1 cellular context compared by ENCODE assay signal in the genomic region with DNA sequence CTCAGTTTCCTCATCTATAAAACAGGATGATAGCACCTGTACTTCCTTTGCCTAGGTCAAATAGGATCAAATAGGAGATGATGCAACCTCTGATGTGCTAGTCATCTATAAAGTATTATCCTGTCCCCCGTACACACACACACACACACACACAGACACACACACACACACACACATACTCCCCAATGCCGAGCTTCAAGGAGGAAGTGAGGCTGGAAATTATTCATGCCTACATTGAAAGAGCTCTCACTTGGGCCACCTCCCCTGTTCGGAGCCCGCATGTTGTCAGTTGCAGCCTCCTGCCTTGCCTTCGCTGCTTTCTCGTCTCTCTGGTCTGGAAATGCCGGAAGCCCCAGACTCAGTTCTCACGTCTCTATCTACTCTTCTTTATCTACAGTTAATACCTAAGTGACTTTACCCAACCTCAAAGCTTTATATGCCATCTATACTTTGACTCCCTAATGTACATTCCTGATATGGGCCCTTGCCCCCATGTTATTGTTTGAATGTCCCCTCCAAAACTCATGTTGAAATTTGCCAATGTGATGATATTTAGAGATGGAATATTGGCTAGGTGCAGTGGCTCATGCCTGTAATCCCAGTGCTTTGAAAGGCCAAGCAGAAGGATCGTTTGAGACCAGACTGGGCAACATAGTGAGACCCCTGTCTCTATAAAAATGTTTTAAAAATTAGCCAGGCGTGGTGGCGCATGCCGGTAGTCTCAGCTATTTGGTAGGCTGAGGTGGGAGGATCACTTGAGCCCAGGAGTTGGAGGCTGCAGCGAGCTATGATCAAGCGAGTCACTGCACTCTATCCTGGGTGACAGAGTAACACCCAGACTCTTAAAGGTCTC.
A peak's percentile ranks its signal among the peaks of the same experiment; 100 is the strongest.
TF ChIP-seq lines count a peak whose summit lies in the region.

No MANE protein-coding gene starts in this region.

TF ChIP-seq in K562, 482 proteins besides CTCF, POLR2A, EP300 and RAD21 (continued from another document and continues in another):
- TF ChIP-seq, protein P1, sequence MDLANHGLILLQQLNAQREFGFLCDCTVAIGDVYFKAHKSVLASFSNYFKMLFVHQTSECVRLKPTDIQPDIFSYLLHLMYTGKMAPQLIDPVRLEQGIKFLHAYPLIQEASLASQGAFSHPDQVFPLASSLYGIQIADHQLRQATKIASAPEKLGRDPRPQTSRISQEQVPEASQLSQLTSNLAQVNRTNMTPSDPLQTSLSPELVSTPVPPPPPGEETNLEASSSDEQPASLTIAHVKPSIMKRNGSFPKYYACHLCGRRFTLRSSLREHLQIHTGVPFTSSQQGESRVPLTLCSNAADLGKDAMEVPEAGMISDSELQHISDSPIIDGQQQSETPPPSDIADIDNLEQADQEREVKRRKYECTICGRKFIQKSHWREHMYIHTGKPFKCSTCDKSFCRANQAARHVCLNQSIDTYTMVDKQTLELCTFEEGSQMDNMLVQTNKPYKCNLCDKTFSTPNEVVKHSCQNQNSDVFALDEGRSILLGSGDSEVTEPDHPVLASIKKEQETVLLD (IDR thresholded peaks at IDR 0.05), result peak; percentile 17; the same call in 1 of the 2 replicates
- TF ChIP-seq ARHGAP35 (IDR thresholded peaks at IDR 0.05; ENCODE audit: partially characterized antibody), result peak; percentile 34
- no peak; the same call in 1 of the 2 replicates for TF ChIP-seq MTA3 (IDR thresholded peaks at IDR 0.05; ENCODE audit: borderline replicate concordance)
- no peak for TF ChIP-seq ZNF143 (CRISPR knock-in tag; IDR thresholded peaks at IDR 0.05)
- no peak; the same call in 1 of the 2 replicates for TF ChIP-seq HDGF (IDR thresholded peaks at IDR 0.05)
- TF ChIP-seq PURB (CRISPR knock-in tag; IDR thresholded peaks at IDR 0.05; ENCODE audit: low read depth), result no peak
- TF ChIP-seq CSDE1 (IDR thresholded peaks at IDR 0.05), result no peak
- TF ChIP-seq CEBPG (CRISPR knock-in tag; IDR thresholded peaks at IDR 0.05), result peak; percentile 92
- peak; percentile 87 to 95 for TF ChIP-seq CEBPG (tag; conservative IDR thresholded peaks at IDR 0.05 in 1 of 2, IDR thresholded peaks at IDR 0.05 in 1 of 2)
- TF ChIP-seq ERF (CRISPR knock-in tag; IDR thresholded peaks at IDR 0.05), result no peak
- TF ChIP-seq, protein P2, sequence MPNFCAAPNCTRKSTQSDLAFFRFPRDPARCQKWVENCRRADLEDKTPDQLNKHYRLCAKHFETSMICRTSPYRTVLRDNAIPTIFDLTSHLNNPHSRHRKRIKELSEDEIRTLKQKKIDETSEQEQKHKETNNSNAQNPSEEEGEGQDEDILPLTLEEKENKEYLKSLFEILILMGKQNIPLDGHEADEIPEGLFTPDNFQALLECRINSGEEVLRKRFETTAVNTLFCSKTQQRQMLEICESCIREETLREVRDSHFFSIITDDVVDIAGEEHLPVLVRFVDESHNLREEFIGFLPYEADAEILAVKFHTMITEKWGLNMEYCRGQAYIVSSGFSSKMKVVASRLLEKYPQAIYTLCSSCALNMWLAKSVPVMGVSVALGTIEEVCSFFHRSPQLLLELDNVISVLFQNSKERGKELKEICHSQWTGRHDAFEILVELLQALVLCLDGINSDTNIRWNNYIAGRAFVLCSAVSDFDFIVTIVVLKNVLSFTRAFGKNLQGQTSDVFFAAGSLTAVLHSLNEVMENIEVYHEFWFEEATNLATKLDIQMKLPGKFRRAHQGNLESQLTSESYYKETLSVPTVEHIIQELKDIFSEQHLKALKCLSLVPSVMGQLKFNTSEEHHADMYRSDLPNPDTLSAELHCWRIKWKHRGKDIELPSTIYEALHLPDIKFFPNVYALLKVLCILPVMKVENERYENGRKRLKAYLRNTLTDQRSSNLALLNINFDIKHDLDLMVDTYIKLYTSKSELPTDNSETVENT (CRISPR knock-in tag; IDR thresholded peaks at IDR 0.05), result no peak
- peak; percentile 31; the same call in 1 of the 2 replicates for TF ChIP-seq NCOR1 (IDR thresholded peaks at IDR 0.05)
- TF ChIP-seq KDM4B (IDR thresholded peaks at IDR 0.05; ENCODE audit: borderline replicate concordance in 2 of 2, low read depth in 1 of 2), result no peak
- TF ChIP-seq, protein P3, sequence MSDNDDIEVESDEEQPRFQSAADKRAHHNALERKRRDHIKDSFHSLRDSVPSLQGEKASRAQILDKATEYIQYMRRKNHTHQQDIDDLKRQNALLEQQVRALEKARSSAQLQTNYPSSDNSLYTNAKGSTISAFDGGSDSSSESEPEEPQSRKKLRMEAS (CRISPR knock-in tag; IDR thresholded peaks at IDR 0.05), result no peak
- TF ChIP-seq JUNB (CRISPR knock-in tag; conservative IDR thresholded peaks at IDR 0.05), result no peak
- TF ChIP-seq, protein P4, sequence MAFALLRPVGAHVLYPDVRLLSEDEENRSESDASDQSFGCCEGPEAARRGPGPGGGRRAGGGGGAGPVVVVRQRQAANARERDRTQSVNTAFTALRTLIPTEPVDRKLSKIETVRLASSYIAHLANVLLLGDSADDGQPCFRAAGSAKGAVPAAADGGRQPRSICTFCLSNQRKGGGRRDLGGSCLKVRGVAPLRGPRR (CRISPR knock-in tag; IDR thresholded peaks at IDR 0.05), result no peak
- no peak for TF ChIP-seq ZNF133 (CRISPR knock-in tag; IDR thresholded peaks at IDR 0.05)
- no peak for TF ChIP-seq HLTF (IDR thresholded peaks at IDR 0.05)
- no peak for TF ChIP-seq SMARCB1 (IDR thresholded peaks at IDR 0.05; ENCODE audit: insufficient read length, low read depth)
- TF ChIP-seq NFXL1 (CRISPR knock-in tag; IDR thresholded peaks at IDR 0.05), result no peak
- no peak for TF ChIP-seq NRF1 (conservative IDR thresholded peaks at IDR 0.05 in 1 of 2, IDR thresholded peaks at IDR 0.05 in 1 of 2)
- TF ChIP-seq ETV6 (IDR thresholded peaks at IDR 0.05; ENCODE audit: borderline replicate concordance in 1 of 2, low read depth in 2 of 2, low read length in 1 of 2), result no peak
- no peak for TF ChIP-seq ETV6 (CRISPR knock-in tag; IDR thresholded peaks at IDR 0.05; ENCODE audit: borderline replicate concordance)
- no peak for TF ChIP-seq POLR2AphosphoS5 (IDR thresholded peaks at IDR 0.05; ENCODE audit: control insufficient read depth, insufficient read depth, low read depth, low read length)
- TF ChIP-seq ZNF707 (CRISPR knock-in tag; conservative IDR thresholded peaks at IDR 0.05), result no peak
- TF ChIP-seq FOXM1 (IDR thresholded peaks at IDR 0.05; ENCODE audit: low read depth), result no peak
- TF ChIP-seq FOXM1 (CRISPR knock-in tag; IDR thresholded peaks at IDR 0.05; ENCODE audit: low read depth), result no peak
- TF ChIP-seq, protein P5, sequence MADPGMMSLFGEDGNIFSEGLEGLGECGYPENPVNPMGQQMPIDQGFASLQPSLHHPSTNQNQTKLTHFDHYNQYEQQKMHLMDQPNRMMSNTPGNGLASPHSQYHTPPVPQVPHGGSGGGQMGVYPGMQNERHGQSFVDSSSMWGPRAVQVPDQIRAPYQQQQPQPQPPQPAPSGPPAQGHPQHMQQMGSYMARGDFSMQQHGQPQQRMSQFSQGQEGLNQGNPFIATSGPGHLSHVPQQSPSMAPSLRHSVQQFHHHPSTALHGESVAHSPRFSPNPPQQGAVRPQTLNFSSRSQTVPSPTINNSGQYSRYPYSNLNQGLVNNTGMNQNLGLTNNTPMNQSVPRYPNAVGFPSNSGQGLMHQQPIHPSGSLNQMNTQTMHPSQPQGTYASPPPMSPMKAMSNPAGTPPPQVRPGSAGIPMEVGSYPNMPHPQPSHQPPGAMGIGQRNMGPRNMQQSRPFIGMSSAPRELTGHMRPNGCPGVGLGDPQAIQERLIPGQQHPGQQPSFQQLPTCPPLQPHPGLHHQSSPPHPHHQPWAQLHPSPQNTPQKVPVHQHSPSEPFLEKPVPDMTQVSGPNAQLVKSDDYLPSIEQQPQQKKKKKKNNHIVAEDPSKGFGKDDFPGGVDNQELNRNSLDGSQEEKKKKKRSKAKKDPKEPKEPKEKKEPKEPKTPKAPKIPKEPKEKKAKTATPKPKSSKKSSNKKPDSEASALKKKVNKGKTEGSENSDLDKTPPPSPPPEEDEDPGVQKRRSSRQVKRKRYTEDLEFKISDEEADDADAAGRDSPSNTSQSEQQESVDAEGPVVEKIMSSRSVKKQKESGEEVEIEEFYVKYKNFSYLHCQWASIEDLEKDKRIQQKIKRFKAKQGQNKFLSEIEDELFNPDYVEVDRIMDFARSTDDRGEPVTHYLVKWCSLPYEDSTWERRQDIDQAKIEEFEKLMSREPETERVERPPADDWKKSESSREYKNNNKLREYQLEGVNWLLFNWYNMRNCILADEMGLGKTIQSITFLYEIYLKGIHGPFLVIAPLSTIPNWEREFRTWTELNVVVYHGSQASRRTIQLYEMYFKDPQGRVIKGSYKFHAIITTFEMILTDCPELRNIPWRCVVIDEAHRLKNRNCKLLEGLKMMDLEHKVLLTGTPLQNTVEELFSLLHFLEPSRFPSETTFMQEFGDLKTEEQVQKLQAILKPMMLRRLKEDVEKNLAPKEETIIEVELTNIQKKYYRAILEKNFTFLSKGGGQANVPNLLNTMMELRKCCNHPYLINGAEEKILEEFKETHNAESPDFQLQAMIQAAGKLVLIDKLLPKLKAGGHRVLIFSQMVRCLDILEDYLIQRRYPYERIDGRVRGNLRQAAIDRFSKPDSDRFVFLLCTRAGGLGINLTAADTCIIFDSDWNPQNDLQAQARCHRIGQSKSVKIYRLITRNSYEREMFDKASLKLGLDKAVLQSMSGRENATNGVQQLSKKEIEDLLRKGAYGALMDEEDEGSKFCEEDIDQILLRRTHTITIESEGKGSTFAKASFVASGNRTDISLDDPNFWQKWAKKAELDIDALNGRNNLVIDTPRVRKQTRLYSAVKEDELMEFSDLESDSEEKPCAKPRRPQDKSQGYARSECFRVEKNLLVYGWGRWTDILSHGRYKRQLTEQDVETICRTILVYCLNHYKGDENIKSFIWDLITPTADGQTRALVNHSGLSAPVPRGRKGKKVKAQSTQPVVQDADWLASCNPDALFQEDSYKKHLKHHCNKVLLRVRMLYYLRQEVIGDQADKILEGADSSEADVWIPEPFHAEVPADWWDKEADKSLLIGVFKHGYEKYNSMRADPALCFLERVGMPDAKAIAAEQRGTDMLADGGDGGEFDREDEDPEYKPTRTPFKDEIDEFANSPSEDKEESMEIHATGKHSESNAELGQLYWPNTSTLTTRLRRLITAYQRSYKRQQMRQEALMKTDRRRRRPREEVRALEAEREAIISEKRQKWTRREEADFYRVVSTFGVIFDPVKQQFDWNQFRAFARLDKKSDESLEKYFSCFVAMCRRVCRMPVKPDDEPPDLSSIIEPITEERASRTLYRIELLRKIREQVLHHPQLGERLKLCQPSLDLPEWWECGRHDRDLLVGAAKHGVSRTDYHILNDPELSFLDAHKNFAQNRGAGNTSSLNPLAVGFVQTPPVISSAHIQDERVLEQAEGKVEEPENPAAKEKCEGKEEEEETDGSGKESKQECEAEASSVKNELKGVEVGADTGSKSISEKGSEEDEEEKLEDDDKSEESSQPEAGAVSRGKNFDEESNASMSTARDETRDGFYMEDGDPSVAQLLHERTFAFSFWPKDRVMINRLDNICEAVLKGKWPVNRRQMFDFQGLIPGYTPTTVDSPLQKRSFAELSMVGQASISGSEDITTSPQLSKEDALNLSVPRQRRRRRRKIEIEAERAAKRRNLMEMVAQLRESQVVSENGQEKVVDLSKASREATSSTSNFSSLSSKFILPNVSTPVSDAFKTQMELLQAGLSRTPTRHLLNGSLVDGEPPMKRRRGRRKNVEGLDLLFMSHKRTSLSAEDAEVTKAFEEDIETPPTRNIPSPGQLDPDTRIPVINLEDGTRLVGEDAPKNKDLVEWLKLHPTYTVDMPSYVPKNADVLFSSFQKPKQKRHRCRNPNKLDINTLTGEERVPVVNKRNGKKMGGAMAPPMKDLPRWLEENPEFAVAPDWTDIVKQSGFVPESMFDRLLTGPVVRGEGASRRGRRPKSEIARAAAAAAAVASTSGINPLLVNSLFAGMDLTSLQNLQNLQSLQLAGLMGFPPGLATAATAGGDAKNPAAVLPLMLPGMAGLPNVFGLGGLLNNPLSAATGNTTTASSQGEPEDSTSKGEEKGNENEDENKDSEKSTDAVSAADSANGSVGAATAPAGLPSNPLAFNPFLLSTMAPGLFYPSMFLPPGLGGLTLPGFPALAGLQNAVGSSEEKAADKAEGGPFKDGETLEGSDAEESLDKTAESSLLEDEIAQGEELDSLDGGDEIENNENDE (IDR thresholded peaks at IDR 0.05; ENCODE audit: low read depth, low read length), result no peak
- TF ChIP-seq ASH1L (IDR thresholded peaks at IDR 0.05; ENCODE audit: borderline replicate concordance, low read depth, partially characterized antibody), result no peak
- no peak for TF ChIP-seq HDAC6 (IDR thresholded peaks at IDR 0.05; ENCODE audit: low read depth, low read length)
- no peak for TF ChIP-seq HDAC3 (IDR thresholded peaks at IDR 0.05; ENCODE audit: borderline replicate concordance, partially characterized antibody)
- no peak for TF ChIP-seq ZNF583 (CRISPR knock-in tag; IDR thresholded peaks at IDR 0.05)
- no peak for TF ChIP-seq SUPT5H (IDR thresholded peaks at IDR 0.05)
- TF ChIP-seq RFX7 (CRISPR knock-in tag; IDR thresholded peaks at IDR 0.05), result no peak
- TF ChIP-seq, protein P6, sequence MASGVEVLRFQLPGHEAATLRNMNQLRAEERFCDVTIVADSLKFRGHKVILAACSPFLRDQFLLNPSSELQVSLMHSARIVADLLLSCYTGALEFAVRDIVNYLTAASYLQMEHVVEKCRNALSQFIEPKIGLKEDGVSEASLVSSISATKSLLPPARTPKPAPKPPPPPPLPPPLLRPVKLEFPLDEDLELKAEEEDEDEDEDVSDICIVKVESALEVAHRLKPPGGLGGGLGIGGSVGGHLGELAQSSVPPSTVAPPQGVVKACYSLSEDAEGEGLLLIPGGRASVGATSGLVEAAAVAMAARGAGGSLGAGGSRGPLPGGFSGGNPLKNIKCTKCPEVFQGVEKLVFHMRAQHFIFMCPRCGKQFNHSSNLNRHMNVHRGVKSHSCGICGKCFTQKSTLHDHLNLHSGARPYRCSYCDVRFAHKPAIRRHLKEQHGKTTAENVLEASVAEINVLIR (CRISPR knock-in tag; IDR thresholded peaks at IDR 0.05), result no peak
- TF ChIP-seq TEAD2 (tag; IDR thresholded peaks at IDR 0.05), result no peak
- no peak for TF ChIP-seq ETS2 (tag; IDR thresholded peaks at IDR 0.05; ENCODE audit: borderline replicate concordance, poor library complexity, severe bottlenecking)
- no peak for TF ChIP-seq SMARCC2 (IDR thresholded peaks at IDR 0.05; ENCODE audit: low read depth)
- no peak for TF ChIP-seq POLR2AphosphoS2 (IDR thresholded peaks at IDR 0.05; ENCODE audit: low read length)
- peak; percentile 62 for TF ChIP-seq SMARCA4 (IDR thresholded peaks at IDR 0.05)
- TF ChIP-seq ZZZ3 (IDR thresholded peaks at IDR 0.05), result no peak
- no peak for TF ChIP-seq RBFOX2 (IDR thresholded peaks at IDR 0.05; ENCODE audit: low read depth, low read length)
- no peak for TF ChIP-seq CBX5 (IDR thresholded peaks at IDR 0.05; ENCODE audit: borderline replicate concordance, low read depth)
- TF ChIP-seq TAL1 (IDR thresholded peaks at IDR 0.05), result peak; percentile 27; the same call in 1 of the 2 replicates
- no peak for TF ChIP-seq PTTG1 (tag; IDR thresholded peaks at IDR 0.05; ENCODE audit: low read depth)
- TF ChIP-seq ZNF436 (CRISPR knock-in tag; IDR thresholded peaks at IDR 0.05), result no peak
- no peak for TF ChIP-seq ZSCAN29 (IDR thresholded peaks at IDR 0.05)
- no peak for TF ChIP-seq ZNF217 (CRISPR knock-in tag; IDR thresholded peaks at IDR 0.05)
- TF ChIP-seq ZNF696 (CRISPR knock-in tag; conservative IDR thresholded peaks at IDR 0.05), result no peak
- no peak for TF ChIP-seq NCOA1 (IDR thresholded peaks at IDR 0.05; ENCODE audit: low read depth)
- TF ChIP-seq KAT2B (IDR thresholded peaks at IDR 0.05; ENCODE audit: low read depth, low read length), result no peak
- no peak for TF ChIP-seq FOXK1 (CRISPR knock-in tag; IDR thresholded peaks at IDR 0.05; ENCODE audit: borderline replicate concordance)
- no peak for TF ChIP-seq ZNF239 (CRISPR knock-in tag; IDR thresholded peaks at IDR 0.05)
